ENCODE assay signal across 21 cellular contexts in genomic region chr21:27261676-27262075, GRCh38.
A peak's percentile ranks its signal among the peaks of the same experiment; 100 is the strongest.
DNase-seq lines count a peak whose midpoint lies in the region; ATAC-seq and TF ChIP-seq lines count a peak whose summit lies in the region.
"Had no signal": no experiment of that assay in that cellular context is flagged by ENCODE, and none has a peak within 500 bp of the region (broad histone marks: within the 10 kb centered on the region; RNA-seq: fewer than 3 reads in every experiment).

No MANE protein-coding gene starts in this region.

- H3K4me3 ChIP-seq in smooth muscle cell: no peak overlapping the region
- H3K4me3 ChIP-seq: SJCRH30 had no signal

- no peaks in the 10 kb centered on the region for H3F3A ChIP-seq in smooth muscle cell (ENCODE audit: low read depth)

- no peaks in the 10 kb centered on the region for H3K27me3 ChIP-seq in smooth muscle cell (ENCODE audit: low read depth)
- H3K27me3 ChIP-seq: BE2C, SJCRH30 had no signal

- no peak for ATAC-seq in stimulated activated naive CD8-positive, alpha-beta T cell treated with anti-CD3 and anti-CD28 coated beads, Interleukin-15, Interleukin-2, amounts not matched to agents 100 U/mL and 50 U/mL, for 24 hours
- ATAC-seq in GM19351 (IDR thresholded peaks at IDR 0.05; ENCODE audit: unreplicated experiment): no peak

- H3K4me1 ChIP-seq in smooth muscle cell (ENCODE audit: low read depth): peaks cover 11% of the 10 kb centered on the region
- H3K4me1 ChIP-seq: BE2C, SJCRH30 had no signal

- peak overlapping the region; percentile 27 for H3K9ac ChIP-seq in smooth muscle cell (ENCODE audit: low read depth)

- peak overlapping the region; percentile 75 for H3K4me2 ChIP-seq in smooth muscle cell

- H3K36me3 ChIP-seq in smooth muscle cell (ENCODE audit: low read depth): no peaks in the 10 kb centered on the region
- H3K36me3 ChIP-seq: BE2C, SJCRH30 had no signal

- 19% methylated on average over 2 of the region's 2 CpGs for WGBS in smooth muscle cell (ENCODE audit: low lambda C conversion rate)

- no peaks in the 10 kb centered on the region for H3K9me3 ChIP-seq in smooth muscle cell (replicated peaks; ENCODE audit: low read depth)
- H3K9me3 ChIP-seq: BE2C, SJCRH30 had no signal

- DNase-seq in LHCN-M2 (ENCODE audit: low read depth) (peak; percentile 81), dedifferentiated amniotic fluid mesenchymal stem cell (ENCODE audit: extremely low spot score) (peak; percentile 34), medulla oblongata (ENCODE audit: extremely low spot score) (peak; percentile 35), smooth muscle cell (lab: John Stamatoyannopoulos, UW; ENCODE audit: unreplicated experiment) (no peak), SW 1271 (lab: John Stamatoyannopoulos, UW) (no peak)
- no peak for DNase-seq in stimulated activated naive CD8-positive, alpha-beta T cell treated with anti-CD3 and anti-CD28 coated beads, Interleukin-15, Interleukin-2, amounts not matched to agents 100 U/mL and 50 U/mL, for 24 hours
- DNase-seq: BE2C, EL, GF-D8, H7, HFFc6, Kasumi-1, MM.1S, NCI-H1048, NCI-H1436 treated with DMSO at 0.1 percent for 48 hours, NCI-H1930, NCI-H345, NCI-H524 treated with DMSO at 0.1 percent for 48 hours, NCI-H82, SJCRH30 had no signal

- no peaks in the 10 kb centered on the region for H3K79me2 ChIP-seq in smooth muscle cell (ENCODE audit: low read depth)

- H3K27ac ChIP-seq in smooth muscle cell (ENCODE audit: low read depth): peak overlapping the region; percentile 53
- H3K27ac ChIP-seq: SJCRH30 had no signal

- H2AFZ ChIP-seq in smooth muscle cell (ENCODE audit: low read depth): no peak overlapping the region

- H4K20me1 ChIP-seq in smooth muscle cell (ENCODE audit: low read depth): no peaks in the 10 kb centered on the region

- TF ChIP-seq CTCF in smooth muscle cell (IDR thresholded peaks at IDR 0.05; ENCODE audit: borderline replicate concordance, insufficient read depth, poor library complexity, severe bottlenecking): no peak

Comparison
In these comparisons a context has a peak if more than half of its experiments do, and no peak if none do; other contexts are left out.
1. DNase-seq: peak in LHCN-M2 (single experiment), dedifferentiated amniotic fluid mesenchymal stem cell (single experiment) and medulla oblongata (single experiment); none in smooth muscle cell (single experiment), SW 1271 (0 of 2) and stimulated activated naive CD8-positive, alpha-beta T cell treated with anti-CD3 and anti-CD28 coated beads, Interleukin-15, Interleukin-2, amounts not matched to agents 100 U/mL and 50 U/mL, for 24 hours (single experiment).